1 cellular context compared by ENCODE assay signal in the genomic region with DNA sequence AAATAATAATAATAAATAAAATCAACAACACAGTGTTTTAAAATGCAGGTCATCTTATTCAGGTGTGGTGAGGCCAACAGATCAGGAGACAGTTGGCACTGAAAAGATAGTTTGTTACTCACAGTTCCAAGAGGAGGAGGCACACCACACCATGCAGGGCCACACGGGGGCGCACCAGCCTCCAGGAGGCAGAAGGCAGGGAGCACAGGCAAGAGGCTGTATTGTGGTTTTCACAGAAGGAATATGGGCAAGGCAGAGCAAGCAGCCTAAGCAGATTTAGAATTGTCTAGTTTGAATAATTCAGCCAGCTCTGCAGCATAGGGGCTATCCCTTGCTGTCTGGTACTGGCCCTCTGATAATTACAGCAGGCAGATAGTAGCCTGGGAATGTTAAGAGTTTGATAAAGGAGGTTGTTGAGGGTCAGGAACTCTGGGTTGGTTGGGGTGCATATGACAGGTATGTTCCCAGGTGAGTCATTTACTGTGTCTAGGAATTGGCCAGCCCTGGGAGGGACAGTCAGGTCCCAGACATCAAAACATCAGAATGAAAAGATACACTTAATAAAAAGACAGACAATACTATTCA.
TF ChIP-seq lines count a peak whose summit lies in the region.

No MANE protein-coding gene starts in this region.

TF ChIP-seq in GM23338, 12 proteins besides CTCF, POLR2A, EP300 and RAD21 (continued from another document):
- TF ChIP-seq, protein P1, sequence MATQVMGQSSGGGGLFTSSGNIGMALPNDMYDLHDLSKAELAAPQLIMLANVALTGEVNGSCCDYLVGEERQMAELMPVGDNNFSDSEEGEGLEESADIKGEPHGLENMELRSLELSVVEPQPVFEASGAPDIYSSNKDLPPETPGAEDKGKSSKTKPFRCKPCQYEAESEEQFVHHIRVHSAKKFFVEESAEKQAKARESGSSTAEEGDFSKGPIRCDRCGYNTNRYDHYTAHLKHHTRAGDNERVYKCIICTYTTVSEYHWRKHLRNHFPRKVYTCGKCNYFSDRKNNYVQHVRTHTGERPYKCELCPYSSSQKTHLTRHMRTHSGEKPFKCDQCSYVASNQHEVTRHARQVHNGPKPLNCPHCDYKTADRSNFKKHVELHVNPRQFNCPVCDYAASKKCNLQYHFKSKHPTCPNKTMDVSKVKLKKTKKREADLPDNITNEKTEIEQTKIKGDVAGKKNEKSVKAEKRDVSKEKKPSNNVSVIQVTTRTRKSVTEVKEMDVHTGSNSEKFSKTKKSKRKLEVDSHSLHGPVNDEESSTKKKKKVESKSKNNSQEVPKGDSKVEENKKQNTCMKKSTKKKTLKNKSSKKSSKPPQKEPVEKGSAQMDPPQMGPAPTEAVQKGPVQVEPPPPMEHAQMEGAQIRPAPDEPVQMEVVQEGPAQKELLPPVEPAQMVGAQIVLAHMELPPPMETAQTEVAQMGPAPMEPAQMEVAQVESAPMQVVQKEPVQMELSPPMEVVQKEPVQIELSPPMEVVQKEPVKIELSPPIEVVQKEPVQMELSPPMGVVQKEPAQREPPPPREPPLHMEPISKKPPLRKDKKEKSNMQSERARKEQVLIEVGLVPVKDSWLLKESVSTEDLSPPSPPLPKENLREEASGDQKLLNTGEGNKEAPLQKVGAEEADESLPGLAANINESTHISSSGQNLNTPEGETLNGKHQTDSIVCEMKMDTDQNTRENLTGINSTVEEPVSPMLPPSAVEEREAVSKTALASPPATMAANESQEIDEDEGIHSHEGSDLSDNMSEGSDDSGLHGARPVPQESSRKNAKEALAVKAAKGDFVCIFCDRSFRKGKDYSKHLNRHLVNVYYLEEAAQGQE (IDR thresholded peaks at IDR 0.05; ENCODE audit: unreplicated experiment): no peak
- TF ChIP-seq CREB1 (CRISPR knock-in tag; IDR thresholded peaks at IDR 0.05; ENCODE audit: low read depth): no peak
- no peak for TF ChIP-seq NANOG (IDR thresholded peaks at IDR 0.05; ENCODE audit: borderline replicate concordance)
- TF ChIP-seq, protein P2, sequence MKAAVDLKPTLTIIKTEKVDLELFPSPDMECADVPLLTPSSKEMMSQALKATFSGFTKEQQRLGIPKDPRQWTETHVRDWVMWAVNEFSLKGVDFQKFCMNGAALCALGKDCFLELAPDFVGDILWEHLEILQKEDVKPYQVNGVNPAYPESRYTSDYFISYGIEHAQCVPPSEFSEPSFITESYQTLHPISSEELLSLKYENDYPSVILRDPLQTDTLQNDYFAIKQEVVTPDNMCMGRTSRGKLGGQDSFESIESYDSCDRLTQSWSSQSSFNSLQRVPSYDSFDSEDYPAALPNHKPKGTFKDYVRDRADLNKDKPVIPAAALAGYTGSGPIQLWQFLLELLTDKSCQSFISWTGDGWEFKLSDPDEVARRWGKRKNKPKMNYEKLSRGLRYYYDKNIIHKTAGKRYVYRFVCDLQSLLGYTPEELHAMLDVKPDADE (IDR thresholded peaks at IDR 0.05): no peak
- no peak for TF ChIP-seq ZNF114 (CRISPR knock-in tag; IDR thresholded peaks at IDR 0.05)
- TF ChIP-seq ZNF331 (CRISPR knock-in tag; IDR thresholded peaks at IDR 0.05; ENCODE audit: low read depth): no peak
- TF ChIP-seq POLR2AphosphoS5 (IDR thresholded peaks at IDR 0.05; ENCODE audit: low read depth): no peak
